8 cellular contexts compared by ENCODE assay signal in the genomic region with DNA sequence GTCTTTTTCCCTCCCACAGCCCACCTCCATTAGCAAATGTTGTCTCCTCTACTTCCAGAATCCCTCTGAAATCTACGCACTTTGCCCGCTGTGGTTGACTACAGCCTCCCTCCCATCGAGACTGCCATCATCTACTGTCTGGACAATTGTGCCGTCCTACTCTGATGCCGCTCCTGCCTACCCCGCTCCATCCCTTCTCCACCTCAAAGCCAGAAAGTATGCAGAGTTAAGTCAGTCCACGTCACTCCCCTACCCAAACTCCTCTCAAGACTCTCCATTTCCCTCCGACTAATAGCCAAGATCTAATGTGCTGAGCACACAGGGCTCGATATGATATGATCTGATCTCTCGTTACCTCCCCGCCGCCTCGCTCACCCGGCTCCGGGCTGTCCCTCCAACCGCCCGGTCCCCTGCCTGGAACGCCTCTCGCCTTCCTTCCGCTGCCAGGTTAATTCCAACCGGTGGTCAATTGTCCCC. TPM values are rescaled to one million over a fixed set of nuclear protein-coding genes. Genes with fewer than 3 reads are reported as not detected.
A peak's percentile ranks its signal among the peaks of the same experiment; 100 is the strongest.
DNase-seq lines count a peak whose midpoint lies in the region; ATAC-seq and TF ChIP-seq lines count a peak whose summit lies in the region.

No MANE protein-coding gene starts in this region.

- peaks cover 16% of the 10 kb centered on the region for H4K20me1 ChIP-seq in GM23338 (replicated peaks; ENCODE audit: insufficient read depth)

- no peaks in the 10 kb centered on the region for H3K9me3 ChIP-seq in T-helper 17 cell (ENCODE audit: control insufficient read depth, low read length, poor library complexity, severe bottlenecking)
- no peaks in the 10 kb centered on the region for H3K9me3 ChIP-seq in sigmoid colon

- peaks cover 23% of the 10 kb centered on the region for H3K79me2 ChIP-seq in GM23338 (replicated peaks; ENCODE audit: insufficient read depth)

- TF ChIP-seq EP300 in sigmoid colon (IDR thresholded peaks at IDR 0.05) = no peak

- H3K27ac Mint-ChIP-seq in GM23338 (peak overlapping the region; percentile 99), T-helper 17 cell (peak overlapping the region; percentile 88)

- CTCF ChIA-PET in AG04449 (lab: Yijun Ruan, JAX) = interaction anchor here (1.3 kb wide), 2 partner anchors 18 to 81 kb away, joined by 3 to 4 read pairs; no protein-coding TSS in a partner anchor

- POLR2A ChIA-PET in AG04449 (lab: Yijun Ruan, JAX) = no interaction called here

- H3K9me3 Mint-ChIP-seq in GM23338 = no peaks in the 10 kb centered on the region

- peak; percentile 4; the same call in 2 of the 3 replicates for ATAC-seq in GM23338
- no peak for ATAC-seq in T-helper 17 cell
- ATAC-seq in GM19324 (IDR thresholded peaks at IDR 0.05; ENCODE audit: low FRiP score, unreplicated experiment) = no peak

- H3K4me3 Mint-ChIP-seq in GM23338 = peak overlapping the region; percentile 90
- peak overlapping the region; percentile 99 for H3K4me3 Mint-ChIP-seq in T-helper 17 cell

- H3K4me2 ChIP-seq in GM23338 = peak overlapping the region; percentile 89

- DNase-seq in AG04449 (ENCODE audit: low read depth, low spot score) = no peak
- no peak for DNase-seq in GM23338 (ENCODE audit: low spot score)
- no peak for DNase-seq in T-helper 17 cell
- DNase-seq in fibroblast of peridontal ligament (ENCODE audit: extremely low read depth) = peak; percentile 3
- DNase-seq in sigmoid colon = no peak
- DNase-seq in epidermal melanocyte (ENCODE audit: insufficient read length, low spot score) = no peak
- DNase-seq in germinal center (ENCODE audit: low spot score) = no peak

- WGBS in sigmoid colon, 2 donors = 1% methylated on average over 21 of the region's 21 CpGs

- H3K4me1 Mint-ChIP-seq in GM23338 (peaks cover 13% of the 10 kb centered on the region), T-helper 17 cell (peaks cover 21% of the 10 kb centered on the region)

- no peaks in the 10 kb centered on the region for H3K9me2 ChIP-seq in GM23338 (ENCODE audit: insufficient read depth)

- H3F3A ChIP-seq in GM23338 (replicated peaks; ENCODE audit: low read depth) = peaks cover 5% of the 10 kb centered on the region; the same call in 1 of the 2 replicates

- H3K4me3 ChIP-seq in AG04449 (ENCODE audit: low read depth, low read length) (peak overlapping the region; percentile 79), GM23338 (peak overlapping the region; percentile 99), sigmoid colon (peak overlapping the region; percentile 76 to 94 (median 86))

- H3K4me1 ChIP-seq in GM23338 (ENCODE audit: insufficient read depth) = peaks cover 9% of the 10 kb centered on the region; the same call in 1 of the 2 replicates
- H3K4me1 ChIP-seq in sigmoid colon = peaks cover 0 to 29% (median 22%) of the 10 kb centered on the region in 4 donors

- TF ChIP-seq CTCF in AG04449 (IDR thresholded peaks at IDR 0.05; ENCODE audit: insufficient read depth, low read length, missing control alignments) (no peak), GM23338 (conservative IDR thresholded peaks at IDR 0.05; ENCODE audit: low read depth in 2 of 2) (no peak), sigmoid colon (IDR thresholded peaks at IDR 0.05) (no peak)

- peaks cover 8% of the 10 kb centered on the region for H3K36me3 Mint-ChIP-seq in GM23338 (ENCODE audit: low read depth)
- no peaks in the 10 kb centered on the region for H3K36me3 Mint-ChIP-seq in T-helper 17 cell (ENCODE audit: low read depth)

- no peak for TF ChIP-seq POLR2A in sigmoid colon (IDR thresholded peaks at IDR 0.05)

- intact Hi-C loops in sigmoid colon (cut with DNase I) = no loop called here

- H3K36me3 ChIP-seq in GM23338 (ENCODE audit: insufficient read depth) (no peaks in the 10 kb centered on the region), sigmoid colon (peaks cover 0 to 33% (median 11%) of the 10 kb centered on the region in 4 donors)

- H2AFZ ChIP-seq in GM23338 = peak overlapping the region; percentile 76; the same call in 1 of the 2 replicates

- no peak overlapping the region; the same call in 1 of the 2 replicates for H3K27ac ChIP-seq in GM23338 (ENCODE audit: low read depth)
- peak overlapping the region; percentile 79 to 93 (median 92) for H3K27ac ChIP-seq in sigmoid colon

- H3K27me3 Mint-ChIP-seq in GM23338 (ENCODE audit: insufficient read depth, low read depth, poor library complexity) = peaks cover 18% of the 10 kb centered on the region
- no peaks in the 10 kb centered on the region for H3K27me3 Mint-ChIP-seq in T-helper 17 cell

- H3K27me3 ChIP-seq in GM23338 (ENCODE audit: insufficient read depth) (no peaks in the 10 kb centered on the region), sigmoid colon (no peaks in the 10 kb centered on the region)

TF ChIP-seq in GM23338, 12 proteins besides CTCF, POLR2A, EP300 and RAD21 (continues in another document):
- no peak for TF ChIP-seq JUNB (IDR thresholded peaks at IDR 0.05; ENCODE audit: unreplicated experiment)
- no peak for TF ChIP-seq STAT1 (IDR thresholded peaks at IDR 0.05; ENCODE audit: unreplicated experiment)
- no peak for TF ChIP-seq ZNF331 (CRISPR knock-in tag; IDR thresholded peaks at IDR 0.05; ENCODE audit: low read depth)
- no peak for TF ChIP-seq EZH2phosphoT487 (IDR thresholded peaks at IDR 0.05; ENCODE audit: unreplicated experiment)

RNA-seq across cellular contexts. Expression of gene CACTIN, which starts 0.6 kb away (rescaled TPM):
- 47.4 and 47.7 TPM in 2 replicates for total RNA-seq in GM23338 (2014; rRNA removed; shearing (Covaris generic))
- polyA plus RNA-seq in GM23338 (2016; fragmentation: Nextera tagmentation; extraction: Ambion mirVana) = 14.3 and 16.9 TPM in 2 replicates
- total RNA-seq in T-helper 17 cell = 10 to 100 TPM; 32.8 to 34.4 TPM
- 10 to 100 TPM; 15.5 to 23.9 (median 23.4) TPM for total RNA-seq in sigmoid colon
- 10 to 100 TPM in 1 of 3 donors, 1 to 10 TPM in 2; 6.2 to 20.5 (median 9.0) TPM for polyA plus RNA-seq in sigmoid colon

RNA-seq across cellular contexts. Expression of gene TBXA2R, which starts 19.4 kb away (rescaled TPM):
- 0.73 and 0.82 TPM in 2 replicates for total RNA-seq in GM23338 (2014; rRNA removed; shearing (Covaris generic))
- polyA plus RNA-seq in GM23338 (2016; fragmentation: Nextera tagmentation; extraction: Ambion mirVana) = 0.42 and 0.47 TPM in 2 replicates
- total RNA-seq in T-helper 17 cell = 10 to 100 TPM in 1 of 2 donors, 1 to 10 TPM in 1; 1.0 to 10.4 TPM
- total RNA-seq in sigmoid colon = 1 to 10 TPM in 1 of 4 donors, under 1 TPM in 3; 0.36 to 3.6 (median 0.68) TPM
- polyA plus RNA-seq in sigmoid colon = 1 to 10 TPM in 1 of 3 donors, under 1 TPM in 1, not detected in 1; 0.69 to 1.4 TPM

RNA-seq across cellular contexts. Expression of gene GIPC3, which starts 40.8 kb away (rescaled TPM):
- total RNA-seq in GM23338 (2014; rRNA removed; shearing (Covaris generic)) = 0.59 and 1.6 TPM in 2 replicates
- polyA plus RNA-seq in GM23338 (2016; fragmentation: Nextera tagmentation; extraction: Ambion mirVana) (0.26 and 0.48 TPM in 2 replicates), sigmoid colon (1 to 10 TPM in 1 of 3 donors, not detected in 2; 1.0 TPM)
- total RNA-seq in T-helper 17 cell (1 to 10 TPM in 1 of 2 donors, under 1 TPM in 1; 0.42 to 3.3 TPM), sigmoid colon (under 1 TPM in 2 of 4 donors, not detected in 2; under 0.01 to 0.83 TPM)

RNA-seq across cellular contexts. Expression of gene HMG20B, which starts 53.3 kb away (rescaled TPM):
- total RNA-seq in GM23338 (2014; rRNA removed; shearing (Covaris generic)) = 107 and 130 TPM in 2 replicates
- polyA plus RNA-seq in GM23338 (2016; fragmentation: Nextera tagmentation; extraction: Ambion mirVana) (74.1 and 77.8 TPM in 2 replicates), sigmoid colon (10 to 100 TPM; 61.3 to 85.9 (median 78.2) TPM)
- total RNA-seq in T-helper 17 cell (10 to 100 TPM; 34.0 to 36.7 TPM), sigmoid colon (100 to 1,000 TPM; 105 to 148 (median 120) TPM)
